In the genomic region with DNA sequence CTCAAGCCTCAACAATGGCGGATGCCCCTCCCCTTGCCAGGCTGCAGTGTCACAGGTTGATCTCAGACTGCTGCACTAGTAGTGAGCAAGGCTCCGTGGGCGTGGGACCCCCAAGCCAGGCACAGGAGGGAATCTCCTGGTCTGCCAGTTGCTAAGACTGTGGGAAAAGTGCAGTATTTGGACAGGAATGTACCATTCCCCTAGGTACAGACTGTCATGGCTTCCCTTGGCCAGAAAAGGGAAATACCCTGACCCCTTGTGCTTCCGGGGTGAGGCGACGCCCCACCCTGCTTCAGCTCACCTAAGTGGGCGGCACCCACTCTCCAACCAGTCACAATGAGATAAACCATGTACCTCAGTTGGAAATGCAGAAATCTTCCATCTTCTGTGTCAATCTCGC, we compare ENCODE assay signal across 33 cellular contexts.
"Had no signal": no experiment of that assay in that cellular context is flagged by ENCODE, and none has a peak within 500 bp of the region (broad histone marks: within the 10 kb centered on the region; RNA-seq: fewer than 3 reads in every experiment).

No MANE protein-coding gene starts in this region.

- H3K36me3 Mint-ChIP-seq: activated CD4-positive, alpha-beta memory T cell treated with anti-CD3 and anti-CD28 coated beads for 36 hours; activated CD8-positive, alpha-beta memory T cell treated with anti-CD3 and anti-CD28 coated beads, Interleukin-2, amount 10 ng/mL, durations not matched to agents 7 days and 5 days; activated naive CD8-positive, alpha-beta T cell treated with anti-CD3 and anti-CD28 coated beads for 36 hours had no signal

- ATAC-seq: activated CD4-positive, alpha-beta T cell treated with anti-CD3 and anti-CD28 coated beads for 36 hours; activated CD4-positive, CD25-positive, alpha-beta regulatory T cell treated with anti-CD3 and anti-CD28 coated beads, Interleukin-2, amount 50 U/mL, for 24 hours; activated CD8-positive, alpha-beta memory T cell treated with anti-CD3 and anti-CD28 coated beads, Interleukin-2, amount 10 ng/mL, durations not matched to agents 7 days and 5 days; activated CD8-positive, alpha-beta T cell treated with anti-CD3 and anti-CD28 coated beads, Interleukin-2, amount 10 ng/mL, durations not matched to agents 7 days and 5 days; activated naive CD8-positive, alpha-beta T cell treated with anti-CD3 and anti-CD28 coated beads, Interleukin-2, amount 50 U/mL, for 24 hours; body of pancreas; T-helper 17 cell had no signal

- H3K4me1 Mint-ChIP-seq: activated CD4-positive, alpha-beta T cell treated with anti-CD3 and anti-CD28 coated beads for 36 hours; activated CD4-positive, alpha-beta T cell treated with anti-CD3 and anti-CD28 coated beads, Interleukin-2, amount 10 ng/mL, durations not matched to agents 24 days and 14 days; activated CD8-positive, alpha-beta memory T cell treated with anti-CD3 and anti-CD28 coated beads, Interleukin-2, amount 10 ng/mL, durations not matched to agents 7 days and 5 days; activated naive CD4-positive, alpha-beta T cell treated with anti-CD3 and anti-CD28 coated beads, Interleukin-2, amount 50 U/mL, for 24 hours; activated naive CD8-positive, alpha-beta T cell treated with anti-CD3 and anti-CD28 coated beads for 36 hours; activated naive CD8-positive, alpha-beta T cell treated with anti-CD3 and anti-CD28 coated beads, Interleukin-2, amount 50 U/mL, for 24 hours; T-helper 17 cell had no signal

- H3K9me3 Mint-ChIP-seq: activated B cell treated with CpG ODN at 0.5 μM for 24 hours; activated naive CD4-positive, alpha-beta T cell treated with anti-CD3 and anti-CD28 coated beads for 36 hours; activated naive CD4-positive, alpha-beta T cell treated with anti-CD3 and anti-CD28 coated beads, Interleukin-2, amount 50 U/mL, for 24 hours; activated naive CD8-positive, alpha-beta T cell treated with anti-CD3 and anti-CD28 coated beads for 36 hours; activated naive CD8-positive, alpha-beta T cell treated with anti-CD3 and anti-CD28 coated beads, Interleukin-2, amount 50 U/mL, for 24 hours; activated T-helper 1 cell treated with anti-CD3 and anti-CD28 coated beads, Interleukin-12 subunit alpha, Interleukin-12 subunit beta, Interleukin-2, Interleukin-4 antibody, amounts not matched to agents 30 ng/mL and 10 ng/mL and 1 ng/mL, durations not matched to agents 14 hours and 24 hours and 36 hours; activated T-helper 2 cell treated with anti-CD3 and anti-CD28 coated beads, Interferon-gamma antibody, Interleukin-2, Interleukin-4, amounts not matched to agents 10 μg/mL and 5 μg/mL and 100 μg/mL, durations not matched to agents 14 hours and 24 hours and 36 hours; T-helper 2 cell treated with Interferon-gamma antibody and Interleukin-4, amounts not matched to agents 5 μg/mL and 100 μg/mL, for 36 hours had no signal

- H3K9me3 ChIP-seq: adrenal gland, body of pancreas had no signal

- H3K27ac Mint-ChIP-seq: activated B cell treated with CpG ODN at 0.5 μM for 24 hours; activated CD4-positive, alpha-beta memory T cell treated with anti-CD3 and anti-CD28 coated beads for 36 hours; activated CD4-positive, alpha-beta T cell treated with anti-CD3 and anti-CD28 coated beads for 36 hours; activated CD4-positive, alpha-beta T cell treated with anti-CD3 and anti-CD28 coated beads, Interleukin-2, amount 10 ng/mL, durations not matched to agents 24 days and 14 days; activated CD8-positive, alpha-beta memory T cell treated with anti-CD3 and anti-CD28 coated beads, Interleukin-2, amount 10 ng/mL, durations not matched to agents 7 days and 5 days; activated CD8-positive, alpha-beta T cell treated with anti-CD3 and anti-CD28 coated beads, Interleukin-2, amount 10 ng/mL, durations not matched to agents 7 days and 5 days; activated naive CD4-positive, alpha-beta T cell treated with anti-CD3 and anti-CD28 coated beads for 36 hours; activated naive CD4-positive, alpha-beta T cell treated with anti-CD3 and anti-CD28 coated beads, Interleukin-2, amount 50 U/mL, for 24 hours; activated naive CD8-positive, alpha-beta T cell treated with anti-CD3 and anti-CD28 coated beads for 36 hours; activated naive CD8-positive, alpha-beta T cell treated with anti-CD3 and anti-CD28 coated beads, Interleukin-2, amount 50 U/mL, for 24 hours; activated T-helper 1 cell treated with anti-CD3 and anti-CD28 coated beads, Interleukin-12 subunit alpha, Interleukin-12 subunit beta, Interleukin-2, Interleukin-4 antibody, amounts not matched to agents 30 ng/mL and 10 ng/mL and 1 ng/mL, durations not matched to agents 14 hours and 24 hours and 36 hours; activated T-helper 2 cell treated with anti-CD3 and anti-CD28 coated beads, Interferon-gamma antibody, Interleukin-2, Interleukin-4, amounts not matched to agents 10 μg/mL and 5 μg/mL and 100 μg/mL, durations not matched to agents 14 hours and 24 hours and 36 hours; T-helper 17 cell; T-helper 2 cell treated with Interferon-gamma antibody and Interleukin-4, amounts not matched to agents 5 μg/mL and 100 μg/mL, for 36 hours had no signal

- FAIRE-seq: colon, endometrium, endothelial cell of umbilical vein, frontal cortex had no signal

- H3K4me3 ChIP-seq: adrenal gland, body of pancreas had no signal

- H3K4me1 ChIP-seq: adrenal gland, body of pancreas had no signal

- H3K36me3 ChIP-seq: adrenal gland, WERI-Rb-1 had no signal

- H3K27ac ChIP-seq: adrenal gland, body of pancreas, epithelial cell of prostate, WERI-Rb-1 had no signal

- H3K4me3 Mint-ChIP-seq: activated B cell treated with CpG ODN at 0.5 μM for 24 hours; activated CD4-positive, alpha-beta memory T cell treated with anti-CD3 and anti-CD28 coated beads for 36 hours; activated CD4-positive, alpha-beta T cell treated with anti-CD3 and anti-CD28 coated beads for 36 hours; activated CD4-positive, alpha-beta T cell treated with anti-CD3 and anti-CD28 coated beads, Interleukin-2, amount 10 ng/mL, durations not matched to agents 24 days and 14 days; activated CD8-positive, alpha-beta memory T cell treated with anti-CD3 and anti-CD28 coated beads, Interleukin-2, amount 10 ng/mL, durations not matched to agents 7 days and 5 days; activated CD8-positive, alpha-beta T cell treated with anti-CD3 and anti-CD28 coated beads, Interleukin-2, amount 10 ng/mL, durations not matched to agents 7 days and 5 days; activated naive CD4-positive, alpha-beta T cell treated with anti-CD3 and anti-CD28 coated beads for 36 hours; activated naive CD4-positive, alpha-beta T cell treated with anti-CD3 and anti-CD28 coated beads, Interleukin-2, amount 50 U/mL, for 24 hours; activated naive CD8-positive, alpha-beta T cell treated with anti-CD3 and anti-CD28 coated beads for 36 hours; activated naive CD8-positive, alpha-beta T cell treated with anti-CD3 and anti-CD28 coated beads, Interleukin-2, amount 50 U/mL, for 24 hours; activated T-helper 1 cell treated with anti-CD3 and anti-CD28 coated beads, Interleukin-12 subunit alpha, Interleukin-12 subunit beta, Interleukin-2, Interleukin-4 antibody, amounts not matched to agents 30 ng/mL and 10 ng/mL and 1 ng/mL, durations not matched to agents 14 hours and 24 hours and 36 hours; T-helper 17 cell; T-helper 2 cell treated with Interferon-gamma antibody and Interleukin-4, amounts not matched to agents 5 μg/mL and 100 μg/mL, for 36 hours had no signal

- DNase-seq: activated B cell treated with CpG ODN at 0.5 μM for 24 hours; activated CD4-positive, alpha-beta memory T cell treated with anti-CD3 and anti-CD28 coated beads for 36 hours; activated CD4-positive, alpha-beta T cell treated with anti-CD3 and anti-CD28 coated beads for 36 hours; activated CD4-positive, alpha-beta T cell treated with anti-CD3 and anti-CD28 coated beads, Interleukin-2, amount 10 ng/mL, durations not matched to agents 24 days and 14 days; activated CD8-positive, alpha-beta memory T cell treated with anti-CD3 and anti-CD28 coated beads, Interleukin-2, amount 10 ng/mL, durations not matched to agents 7 days and 5 days; activated CD8-positive, alpha-beta memory T cell treated with anti-CD3 and anti-CD28 coated beads, Interleukin-2, amount 50 U/mL, for 4 hours; activated CD8-positive, alpha-beta T cell treated with anti-CD3 and anti-CD28 coated beads, Interleukin-2, amount 10 ng/mL, durations not matched to agents 7 days and 5 days; activated effector memory CD4-positive, alpha-beta T cell treated with anti-CD3 and anti-CD28 coated beads, Interleukin-2, amount 50 U/mL, for 16 hours; activated naive CD4-positive, alpha-beta T cell treated with anti-CD3 and anti-CD28 coated beads for 36 hours; activated naive CD8-positive, alpha-beta T cell treated with anti-CD3 and anti-CD28 coated beads for 36 hours; activated naive CD8-positive, alpha-beta T cell treated with anti-CD3 and anti-CD28 coated beads, Interleukin-2, amount 50 U/mL, for 24 hours; activated T-cell treated with anti-CD3 and anti-CD28 coated beads, Interleukin-2, amount 50 U/mL, for 1 hour; activated T-cell treated with anti-CD3 and anti-CD28 coated beads, Interleukin-2, amount 50 U/mL, for 48 hours; adrenal gland; amygdala; aorta; body of pancreas; effector CD8-positive, alpha-beta T cell; foreskin fibroblast; head of caudate nucleus; T-helper 17 cell; T1000; WERI-Rb-1 had no signal

- H3K27me3 Mint-ChIP-seq: T-helper 17 cell had no signal
